ENCODE assay signal across 24 cellular contexts in the genomic region with DNA sequence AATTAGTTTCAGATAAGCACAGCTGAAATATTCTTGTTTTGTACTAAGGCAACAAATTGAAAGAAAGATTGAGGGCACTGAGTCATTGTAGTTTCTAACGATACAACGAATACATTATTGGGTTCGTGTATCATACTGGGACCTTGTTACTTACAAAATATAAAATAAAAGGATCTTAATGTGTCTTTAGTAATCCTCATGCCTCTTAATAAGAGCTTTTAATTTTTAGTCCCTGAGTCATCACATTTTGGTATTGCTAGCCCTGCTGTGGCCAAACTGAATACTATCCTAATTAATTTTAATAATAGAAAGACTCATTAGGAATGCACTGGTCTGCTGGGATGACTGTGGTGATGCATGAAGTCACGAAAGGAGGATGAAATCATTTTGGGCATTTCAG.
DNase-seq lines count a peak whose midpoint lies in the region; ATAC-seq and TF ChIP-seq lines count a peak whose summit lies in the region.
"Had no signal": no experiment of that assay in that cellular context is flagged by ENCODE, and none has a peak within 500 bp of the region (broad histone marks: within the 10 kb centered on the region; RNA-seq: fewer than 3 reads in every experiment).

No MANE protein-coding gene starts in this region.

- H3K4me3 ChIP-seq in BJ (ENCODE audit: low read depth, low read length) (no peak overlapping the region), Peyer's patch (no peak overlapping the region)
- H3K4me3 ChIP-seq: colonic mucosa, testis, vagina had no signal

- TF ChIP-seq CTCF in BJ (IDR thresholded peaks at IDR 0.05; ENCODE audit: insufficient read depth, low read depth, low read length) (no peak), HFFc6 (IDR thresholded peaks at IDR 0.05) (no peak), Peyer's patch (IDR thresholded peaks at IDR 0.05) (no peak)

- POLR2A ChIA-PET in BJ (lab: Charles Lee): no interaction called here

- H3K9me3 ChIP-seq in Peyer's patch: no peaks in the 10 kb centered on the region
- H3K9me3 ChIP-seq: colonic mucosa, testis, vagina had no signal

- peak overlapping the region; percentile 74 for H3K4me3 Mint-ChIP-seq in HFFc6
- H3K4me3 Mint-ChIP-seq: activated naive CD8-positive, alpha-beta T cell treated with anti-CD3 and anti-CD28 coated beads, Interleukin-2, amount 10 ng/mL, durations not matched to agents 7 days and 5 days; B cell; effector memory CD8-positive, alpha-beta T cell; memory B cell; naive thymus-derived CD8-positive, alpha-beta T cell; stimulated activated memory B cell treated with anti-CD40 and anti-IgM and Interleukin-4, amounts not matched to agents 10 μg/mL and 1 μg/mL and 100 μg/mL, for 72 hours had no signal

- H3K27ac Mint-ChIP-seq in HFFc6: peak overlapping the region; percentile 89
- H3K27ac Mint-ChIP-seq: activated naive CD8-positive, alpha-beta T cell treated with anti-CD3 and anti-CD28 coated beads, Interleukin-2, amount 10 ng/mL, durations not matched to agents 7 days and 5 days; B cell; memory B cell; naive thymus-derived CD8-positive, alpha-beta T cell; stimulated activated memory B cell treated with anti-CD40 and anti-IgM and Interleukin-4, amounts not matched to agents 10 μg/mL and 1 μg/mL and 100 μg/mL, for 72 hours had no signal

- H3K27ac ChIP-seq in Peyer's patch: no peak overlapping the region
- H3K27ac ChIP-seq: colonic mucosa, testis, vagina had no signal

- no peaks in the 10 kb centered on the region for H3K4me1 ChIP-seq in Peyer's patch
- H3K4me1 ChIP-seq: colonic mucosa, testis, vagina had no signal

- peaks cover 52% of the 10 kb centered on the region for H3K4me1 Mint-ChIP-seq in HFFc6 (ENCODE audit: low read depth)
- H3K4me1 Mint-ChIP-seq: activated naive CD8-positive, alpha-beta T cell treated with anti-CD3 and anti-CD28 coated beads, Interleukin-2, amount 10 ng/mL, durations not matched to agents 7 days and 5 days; B cell; memory B cell; stimulated activated memory B cell treated with anti-CD40 and anti-IgM and Interleukin-4, amounts not matched to agents 10 μg/mL and 1 μg/mL and 100 μg/mL, for 72 hours had no signal

- DNase-seq in BJ (ENCODE audit: low read depth) (peak; percentile 88), HFFc6 (peak; percentile 87), fibroblast of gingiva (ENCODE audit: low read depth) (peak; percentile 78), renal cortical epithelial cell (ENCODE audit: low read depth) (peak; percentile 59), Peyer's patch (no peak), hypothalamus (lab: John Stamatoyannopoulos, UW) (no peak)
- DNase-seq: activated CD8-positive, alpha-beta memory T cell treated with anti-CD3 and anti-CD28 coated beads, Interleukin-2, amount 50 U/mL, for 4 hours; activated effector memory CD4-positive, alpha-beta T cell treated with Interleukin-2 at 50 U/mL for 16 hours; activated naive CD8-positive, alpha-beta T cell treated with anti-CD3 and anti-CD28 coated beads, Interleukin-2, amount 10 ng/mL, durations not matched to agents 7 days and 5 days; Calu3; colonic mucosa; effector memory CD8-positive, alpha-beta T cell; glutamatergic neuron; naive thymus-derived CD8-positive, alpha-beta T cell; NCI-H146; NCI-H526 treated with DMSO at 0.1 percent for 48 hours; testis had no signal

- peaks cover 2% of the 10 kb centered on the region; the same call in 1 of the 2 replicates for H3K27me3 Mint-ChIP-seq in HFFc6 (ENCODE audit: insufficient read depth)
- H3K27me3 Mint-ChIP-seq: activated naive CD8-positive, alpha-beta T cell treated with anti-CD3 and anti-CD28 coated beads, Interleukin-2, amount 10 ng/mL, durations not matched to agents 7 days and 5 days; B cell; effector memory CD8-positive, alpha-beta T cell; memory B cell; naive thymus-derived CD8-positive, alpha-beta T cell; stimulated activated memory B cell treated with anti-CD40 and anti-IgM and Interleukin-4, amounts not matched to agents 10 μg/mL and 1 μg/mL and 100 μg/mL, for 72 hours had no signal

- H3K27me3 ChIP-seq in BJ (ENCODE audit: control insufficient read depth, insufficient read depth, low read length) (no peaks in the 10 kb centered on the region), Peyer's patch (no peaks in the 10 kb centered on the region)
- H3K27me3 ChIP-seq: colonic mucosa, testis, vagina had no signal

- H3K36me3 ChIP-seq in BJ (ENCODE audit: control insufficient read depth, insufficient read depth, low read length) (no peaks in the 10 kb centered on the region), Peyer's patch (no peaks in the 10 kb centered on the region)
- H3K36me3 ChIP-seq: colonic mucosa, vagina had no signal

- CTCF ChIA-PET in BJ (lab: Yijun Ruan, JAX): interaction anchor here (0.6 to 1.9 kb wide), 5 partner anchors 140 to 1184 kb away, joined by 3 to 5 read pairs (median 3); no protein-coding TSS in a partner anchor

- no peaks in the 10 kb centered on the region for H3K9me3 Mint-ChIP-seq in HFFc6
- H3K9me3 Mint-ChIP-seq: effector memory CD8-positive, alpha-beta T cell; memory B cell; stimulated activated memory B cell treated with anti-CD40 and anti-IgM and Interleukin-4, amounts not matched to agents 10 μg/mL and 1 μg/mL and 100 μg/mL, for 72 hours had no signal

- no peak for TF ChIP-seq POLR2A in Peyer's patch (IDR thresholded peaks at IDR 0.05)

- ATAC-seq in GM18907 (IDR thresholded peaks at IDR 0.05; ENCODE audit: unreplicated experiment): no peak
- ATAC-seq: effector memory CD8-positive, alpha-beta T cell; esophagus mucosa; HCT116; naive thymus-derived CD8-positive, alpha-beta T cell; stimulated activated memory B cell treated with anti-CD40 and anti-IgM and Interleukin-4, amounts not matched to agents 10 μg/mL and 1 μg/mL and 100 μg/mL, for 72 hours had no signal

- no peaks in the 10 kb centered on the region for H3K36me3 Mint-ChIP-seq in HFFc6 (ENCODE audit: low read depth)

Comparison
In these comparisons a context has a peak if more than half of its experiments do, and no peak if none do; other contexts are left out.
1. DNase-seq: peak in BJ (single experiment), HFFc6 (single experiment), fibroblast of gingiva (single experiment) and renal cortical epithelial cell (single experiment); none in Peyer's patch (0 of 3) and hypothalamus (0 of 51).